ENCODE assay signal across 8 cellular contexts in genomic region chr1:243253211-243253926, GRCh38. TPM values are rescaled to one million over a fixed set of nuclear protein-coding genes. Genes with fewer than 3 reads are reported as not detected.
DNase-seq lines count a peak whose midpoint lies in the region; ATAC-seq and TF ChIP-seq lines count a peak whose summit lies in the region.

No MANE protein-coding gene starts in this region.

- no peak for ATAC-seq in GM21526 (IDR thresholded peaks at IDR 0.05; ENCODE audit: low FRiP score, unreplicated experiment)
- ATAC-seq in HG03439 (IDR thresholded peaks at IDR 0.05; ENCODE audit: unreplicated experiment) = no peak

- no peak for TF ChIP-seq CTCF in HFFc6 (IDR thresholded peaks at IDR 0.05)

- H3K36me3 Mint-ChIP-seq in HFFc6 (ENCODE audit: low read depth) = peaks cover 5% of the 10 kb centered on the region

- H3K4me2 ChIP-seq in BLaER1 treated with 17β-estradiol and CSF1 and Interleukin-3, amounts not matched to agents 10 nM and 100 nM = peak overlapping the region; percentile 79 to 97 (median 92)

- H3K9me3 ChIP-seq in BLaER1 treated with 17β-estradiol and CSF1 and Interleukin-3, amounts not matched to agents 10 nM and 100 nM (replicated peaks in 1 of 11) = peaks cover 0 to 38% (median 36%) of the 10 kb centered on the region in 11 experiments; a peak in 16 of 22 replicates
- H3K9me3 ChIP-seq in adipocyte (ENCODE audit: control insufficient read depth, low read length) = no peaks in the 10 kb centered on the region

- H3K4me3 Mint-ChIP-seq in HFFc6 = peak overlapping the region; percentile 95

- DNase-seq in HFFc6 (peak; percentile 41), adipocyte (ENCODE audit: low read depth) (peak; percentile 45), kidney tubule cell (ENCODE audit: low spot score) (peak; percentile 58)
- DNase-seq in activated CD8-positive, alpha-beta memory T cell treated with anti-CD3 and anti-CD28 coated beads, Interleukin-2, amount 50 U/mL, for 4 hours = no peak

- H3K4me1 Mint-ChIP-seq in HFFc6 (ENCODE audit: low read depth) = peaks cover 47% of the 10 kb centered on the region

- H3K27ac Mint-ChIP-seq in HFFc6 = peak overlapping the region; percentile 89

- H3K27me3 ChIP-seq in BLaER1 treated with 17β-estradiol and CSF1 and Interleukin-3, amounts not matched to agents 10 nM and 100 nM = no peaks in the 10 kb centered on the region
- H3K27me3 ChIP-seq in adipocyte (replicated peaks; ENCODE audit: control insufficient read depth, insufficient read depth, low read length) = no peaks in the 10 kb centered on the region

- H3K27ac ChIP-seq in BLaER1 treated with 17β-estradiol and CSF1 and Interleukin-3, amounts not matched to agents 10 nM and 100 nM = peak overlapping the region; percentile 91 to 99 (median 95); a peak in 21 of 22 replicates
- peak overlapping the region; percentile 97 for H3K27ac ChIP-seq in temporal lobe (ENCODE audit: low read depth, low read length)

- peaks cover 0 to 40% (median 34%) of the 10 kb centered on the region in 11 experiments; a peak in 19 of 22 replicates for H3K36me3 ChIP-seq in BLaER1 treated with 17β-estradiol and CSF1 and Interleukin-3, amounts not matched to agents 10 nM and 100 nM
- H3K36me3 ChIP-seq in adipocyte (ENCODE audit: control insufficient read depth, insufficient read depth, low read length, severe bottlenecking) = no peaks in the 10 kb centered on the region

- no peaks in the 10 kb centered on the region; the same call in 1 of the 2 replicates for H3K27me3 Mint-ChIP-seq in HFFc6 (ENCODE audit: insufficient read depth)

- H4K20me1 ChIP-seq in BLaER1 treated with 17β-estradiol and CSF1 and Interleukin-3, amounts not matched to agents 10 nM and 100 nM = peaks cover 0 to 51% (median 35%) of the 10 kb centered on the region in 11 experiments; a peak in 17 of 22 replicates

- H3K9me3 Mint-ChIP-seq in HFFc6 = no peaks in the 10 kb centered on the region

- H3K9ac ChIP-seq in BLaER1 treated with 17β-estradiol and CSF1 and Interleukin-3, amounts not matched to agents 10 nM and 100 nM = peak overlapping the region; percentile 87 to 98 (median 94)
- peak overlapping the region; percentile 99 for H3K9ac ChIP-seq in adipocyte (ENCODE audit: low read length)

- H3K4me3 ChIP-seq in BLaER1 treated with 17β-estradiol and CSF1 and Interleukin-3, amounts not matched to agents 10 nM and 100 nM = peak overlapping the region; percentile 76 to 94 (median 83)
- peak overlapping the region; percentile 87 for H3K4me3 ChIP-seq in adipocyte (ENCODE audit: low read length)

- H3K4me1 ChIP-seq in BLaER1 treated with 17β-estradiol and CSF1 and Interleukin-3, amounts not matched to agents 10 nM and 100 nM = peaks cover 13 to 57% (median 28%) of the 10 kb centered on the region in 10 experiments
- peaks cover 49% of the 10 kb centered on the region for H3K4me1 ChIP-seq in adipocyte (ENCODE audit: control insufficient read depth, insufficient read depth, low read length)

RNA-seq across cellular contexts. Expression of gene CEP170, which starts 1.7 kb away (rescaled TPM):
- total RNA-seq in HFFc6 (2021; fragmentation: NEBNext Ultra II Directional; extraction: Animal tissue kit (Norgen Biotek cat#: 25700)) = 100 to 1,000 TPM in 5 of 6 experiments, 10 to 100 TPM in 1; 98.6 to 131 (median 117) TPM
- 459 TPM for total RNA-seq in temporal lobe

RNA-seq across cellular contexts. Expression of gene SDCCAG8, which starts 2.5 kb away (rescaled TPM):
- total RNA-seq in HFFc6 (2021; fragmentation: NEBNext Ultra II Directional; extraction: Animal tissue kit (Norgen Biotek cat#: 25700)) = 10 to 100 TPM; 22.3 to 31.2 (median 26.1) TPM
- total RNA-seq in temporal lobe = 66.1 TPM
